ENCODE assay signal across 13 cellular contexts in genomic region chr6:2909718-2910117, GRCh38. TPM values are rescaled to one million over a fixed set of nuclear protein-coding genes. Genes with fewer than 3 reads are reported as not detected.
DNase-seq lines count a peak whose midpoint lies in the region; ATAC-seq, FAIRE-seq and TF ChIP-seq lines count a peak whose summit lies in the region.
"Had no signal": no experiment of that assay in that cellular context is flagged by ENCODE, and none has a peak within 500 bp of the region (broad histone marks: within the 10 kb centered on the region; RNA-seq: fewer than 3 reads in every experiment).

No MANE protein-coding gene starts in this region.

- no peak overlapping the region for H4K8ac ChIP-seq in H1 (ENCODE audit: extremely low read depth, insufficient read depth, low read length)

- peak overlapping the region; percentile 97 for H2AK5ac ChIP-seq in H1 (ENCODE audit: low read depth, low read length)

- H2BK120ac ChIP-seq in H1 (replicated peaks; ENCODE audit: low read depth, low read length): peak overlapping the region; percentile 19

- no peak overlapping the region for H3K4me2 ChIP-seq in H1 (ENCODE audit: insufficient read depth in 1 of 2, low read depth in 2 of 2, low read length in 2 of 2)
- H3K4me2 ChIP-seq: A549 had no signal

- H3K27ac ChIP-seq in H1 (ENCODE audit: low read depth, low read length): no peak overlapping the region
- H3K27ac ChIP-seq in upper lobe of left lung: no peak overlapping the region
- H3K27ac ChIP-seq: gastroesophageal sphincter, uterus had no signal

- TF ChIP-seq CTCF in H1 (IDR thresholded peaks at IDR 0.05; ENCODE audit: control extremely low read depth in 1 of 3, insufficient read depth in 1 of 3, low read depth in 1 of 3, low read length in 3 of 3) (no peak), upper lobe of left lung (IDR thresholded peaks at IDR 0.05) (no peak)

- H3K4me1 Mint-ChIP-seq in T-helper 2 cell treated with Interferon-gamma antibody and Interleukin-4, amounts not matched to agents 5 μg/mL and 100 μg/mL, for 36 hours (ENCODE audit: low read depth): peaks cover 31% of the 10 kb centered on the region

- peak overlapping the region; percentile 95; the same call in 1 of the 2 replicates for H2BK20ac ChIP-seq in H1 (ENCODE audit: low read length)

- peak overlapping the region; percentile 50; the same call in 1 of the 2 replicates for H2BK15ac ChIP-seq in H1 (ENCODE audit: low read length)

- no peaks in the 10 kb centered on the region for H3K79me2 ChIP-seq in H1 (ENCODE audit: control insufficient read depth in 1 of 2, insufficient read depth in 2 of 2, low read length in 2 of 2)

- H3K4me3 ChIP-seq in H1 (ENCODE audit: extremely low read depth in 1 of 4, insufficient read depth in 2 of 4, low read depth in 3 of 4, low read length in 4 of 4): no peak overlapping the region
- H3K4me3 ChIP-seq in upper lobe of left lung: no peak overlapping the region
- H3K4me3 ChIP-seq: A549, gastroesophageal sphincter, uterus had no signal

- H3K36me3 Mint-ChIP-seq in T-helper 2 cell treated with Interferon-gamma antibody and Interleukin-4, amounts not matched to agents 5 μg/mL and 100 μg/mL, for 36 hours (ENCODE audit: low read depth): no peaks in the 10 kb centered on the region

- no peak for FAIRE-seq in H1 (lab: Jason Lieb, UNC)
- FAIRE-seq: A549 had no signal

- no peaks in the 10 kb centered on the region; the same call in 1 of the 2 replicates for H3K23me2 ChIP-seq in H1 (ENCODE audit: low read depth, low read length)

- no peak for TF ChIP-seq EP300 in H1 (IDR thresholded peaks at IDR 0.05; ENCODE audit: borderline replicate concordance in 1 of 2, low read depth in 2 of 2, low read length in 2 of 2)
- no peak for TF ChIP-seq EP300 in upper lobe of left lung (IDR thresholded peaks at IDR 0.05)

- no peak overlapping the region for H3K4me3 Mint-ChIP-seq in T-helper 2 cell treated with Interferon-gamma antibody and Interleukin-4, amounts not matched to agents 5 μg/mL and 100 μg/mL, for 36 hours
- H3K4me3 Mint-ChIP-seq: nephron had no signal

- no peak for TF ChIP-seq RAD21 in H1 (IDR thresholded peaks at IDR 0.05 in 1 of 2, conservative IDR thresholded peaks at IDR 0.05 in 1 of 2; ENCODE audit: low read depth in 2 of 2, low read length in 2 of 2)

- no peak for ATAC-seq in upper lobe of left lung (ENCODE audit: low FRiP score in 2 of 2)
- ATAC-seq in HG03469 (IDR thresholded peaks at IDR 0.05; ENCODE audit: unreplicated experiment): no peak
- ATAC-seq: A549, gastroesophageal sphincter had no signal

- H2BK12ac ChIP-seq in H1 (ENCODE audit: low read depth, low read length): peak overlapping the region; percentile 69

- POLR2A ChIA-PET in H1 (lab: Charles Lee; ENCODE audit: partially characterized antibody): no interaction called here

- H3K27ac Mint-ChIP-seq in T-helper 2 cell treated with Interferon-gamma antibody and Interleukin-4, amounts not matched to agents 5 μg/mL and 100 μg/mL, for 36 hours: no peak overlapping the region
- H3K27ac Mint-ChIP-seq: nephron had no signal

- H4K5ac ChIP-seq in H1 (ENCODE audit: insufficient read length, low read depth, low read length): no peak overlapping the region

- H3K9ac ChIP-seq in H1 (replicated peaks in 1 of 4; ENCODE audit: extremely low read depth in 1 of 4, low read depth in 3 of 4, low read length in 3 of 4): no peak overlapping the region

- TF ChIP-seq POLR2A in H1 (IDR thresholded peaks at IDR 0.05; ENCODE audit: control extremely low read depth in 1 of 2, low read depth in 2 of 2, low read length in 2 of 2) (no peak), upper lobe of left lung (IDR thresholded peaks at IDR 0.05) (no peak)

- 81% methylated on average over 4 of the region's 4 CpGs; no CpG with 5 or more reads in 1 of the 2 experiments for WGBS in H1 (ENCODE audit: extremely low coverage in 1 of 2, insufficient coverage in 1 of 2, insufficient read length in 1 of 2, insufficient replicate concordance in 2 of 2, low coverage in 1 of 2, low lambda C conversion rate in 2 of 2, missing lambda C conversion rate in 1 of 2), 2 experiments
- WGBS in upper lobe of left lung, 2 donors: 84 to 86% methylated on average over 4 of the region's 4 CpGs

- H3K79me1 ChIP-seq in H1 (ENCODE audit: low read depth, low read length): no peaks in the 10 kb centered on the region

- peak overlapping the region; percentile 84; the same call in 1 of the 2 replicates for H2BK5ac ChIP-seq in H1 (ENCODE audit: low read depth, low read length)

- H3K27me3 ChIP-seq in H1 (replicated peaks in 1 of 4; ENCODE audit: control insufficient read depth in 3 of 4, extremely low read depth in 1 of 4, insufficient read depth in 3 of 4, low read length in 3 of 4) (no peaks in the 10 kb centered on the region), upper lobe of left lung (no peaks in the 10 kb centered on the region)
- H3K27me3 ChIP-seq: gastroesophageal sphincter, uterus had no signal

- H3K36me3 ChIP-seq in H1 (ENCODE audit: control insufficient read depth in 2 of 4, insufficient read depth in 4 of 4, low read length in 3 of 4): no peaks in the 10 kb centered on the region
- H3K36me3 ChIP-seq in upper lobe of left lung: no peaks in the 10 kb centered on the region
- H3K36me3 ChIP-seq: gastroesophageal sphincter, uterus had no signal

- H3K18ac ChIP-seq in H1 (ENCODE audit: extremely low read depth, low read length): peak overlapping the region; percentile 54; the same call in 1 of the 2 replicates

- peak; percentile 5 for DNase-seq in T-helper 2 cell treated with Interferon-gamma antibody and Interleukin-4, amounts not matched to agents 5 μg/mL and 100 μg/mL, for 36 hours (ENCODE audit: low spot score)
- DNase-seq in T-helper 2 cell: no peak
- DNase-seq in NCI-H82 treated with DMSO at 0.1 percent for 48 hours (lab: John Stamatoyannopoulos, UW; ENCODE audit: unreplicated experiment): peak; percentile 22
- no peak for DNase-seq in H1 (ENCODE audit: low read depth in 1 of 2, low spot score in 2 of 2)
- DNase-seq in renal cortical epithelial cell (ENCODE audit: low read depth): peak; percentile 47
- DNase-seq in upper lobe of left lung: no peak
- DNase-seq in activated CD4-positive, CD25-positive, alpha-beta regulatory T cell treated with anti-CD3 and anti-CD28 coated beads, Interleukin-2, amount 50 U/mL, for 72 hours: no peak
- DNase-seq: kidney glomerular epithelial cell, uterus had no signal

- no peak overlapping the region; the same call in 1 of the 2 replicates for H2AFZ ChIP-seq in H1 (ENCODE audit: low read length)

- no peak overlapping the region for H3K4ac ChIP-seq in H1 (replicated peaks; ENCODE audit: insufficient read length, low read depth, low read length)

- no peak overlapping the region for H3K14ac ChIP-seq in H1 (ENCODE audit: insufficient read length)

- H3K23ac ChIP-seq in H1 (ENCODE audit: insufficient read length): no peak overlapping the region

- H4K91ac ChIP-seq in H1 (replicated peaks; ENCODE audit: insufficient read length, low read length): peak overlapping the region; percentile 88

- no peaks in the 10 kb centered on the region for H3K27me3 Mint-ChIP-seq in T-helper 2 cell treated with Interferon-gamma antibody and Interleukin-4, amounts not matched to agents 5 μg/mL and 100 μg/mL, for 36 hours (ENCODE audit: low read depth)

- H3K56ac ChIP-seq in H1 (replicated peaks; ENCODE audit: insufficient read length, low read depth, low read length): no peak overlapping the region

- H3K9me3 ChIP-seq in H1 (ENCODE audit: insufficient read depth in 2 of 2, low read depth in 1 of 2, low read length in 1 of 2): no peaks in the 10 kb centered on the region
- H3K9me3 ChIP-seq in upper lobe of left lung: no peaks in the 10 kb centered on the region
- H3K9me3 ChIP-seq: A549, gastroesophageal sphincter, uterus had no signal

- H4K20me1 ChIP-seq in H1 (replicated peaks in 1 of 2; ENCODE audit: control insufficient read depth in 1 of 2, insufficient read depth in 2 of 2, low read length in 2 of 2): no peaks in the 10 kb centered on the region

- CTCF ChIA-PET in H1 (lab: Charles Lee; ENCODE audit: partially characterized antibody): interaction anchor here (0.6 to 1.4 kb wide), 4 partner anchors 10 to 64 kb away, joined by 3 to 6 read pairs (median 3); no protein-coding TSS in a partner anchor

- no peaks in the 10 kb centered on the region for H3K9me3 Mint-ChIP-seq in T-helper 2 cell treated with Interferon-gamma antibody and Interleukin-4, amounts not matched to agents 5 μg/mL and 100 μg/mL, for 36 hours
- H3K9me3 Mint-ChIP-seq: nephron had no signal

- H3K4me1 ChIP-seq in H1 (replicated peaks in 1 of 4; ENCODE audit: control insufficient read depth in 3 of 4, insufficient read depth in 4 of 4, low read length in 3 of 4) (peaks cover 0 to 19% (median 15%) of the 10 kb centered on the region in 4 experiments; a peak in 5 of 7 replicates), upper lobe of left lung (peaks cover 0 to 7% (median 0%) of the 10 kb centered on the region in 4 donors)
- H3K4me1 ChIP-seq: gastroesophageal sphincter, uterus had no signal

TF ChIP-seq in H1, 55 proteins besides CTCF, POLR2A, EP300 and RAD21:
- TF ChIP-seq, protein P1, sequence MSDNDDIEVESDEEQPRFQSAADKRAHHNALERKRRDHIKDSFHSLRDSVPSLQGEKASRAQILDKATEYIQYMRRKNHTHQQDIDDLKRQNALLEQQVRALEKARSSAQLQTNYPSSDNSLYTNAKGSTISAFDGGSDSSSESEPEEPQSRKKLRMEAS (IDR thresholded peaks at IDR 0.05): no peak
- TF ChIP-seq MAFK (IDR thresholded peaks at IDR 0.05; ENCODE audit: low read depth, low read length) (no peak), SUZ12 (IDR thresholded peaks at IDR 0.05; ENCODE audit: low read length) (no peak), RNF2 (IDR thresholded peaks at IDR 0.05; ENCODE audit: borderline replicate concordance, low read depth, low read length, missing control alignments, poor library complexity, severe bottlenecking) (no peak), TAF7 (optimal IDR thresholded peaks at IDR 0.05; ENCODE audit: borderline replicate concordance, low read depth, low read length) (no peak), HDAC6 (IDR thresholded peaks at IDR 0.05; ENCODE audit: low read depth, low read length) (no peak), RFX5 (IDR thresholded peaks at IDR 0.05; ENCODE audit: borderline replicate concordance, low read depth, low read length) (no peak)

RNA-seq across cellular contexts. Expression of gene SERPINB9, which starts 6.6 kb away (rescaled TPM):
- total RNA-seq in H1 (2021; fragmentation: NEBNext Ultra II Directional; extraction: Animal tissue kit (Norgen Biotek cat#: 25700)): 63.5 and 66.8 TPM in 2 replicates
- 53.5 and 93.8 TPM in 2 replicates for polyA plus RNA-seq in H1 (2011; rRNA removed)
- 58.9 TPM for polyA plus RNA-seq in H1 (2011; cell fraction: cytosol; rRNA removed)
- polyA plus RNA-seq in H1 (2011; cell fraction: nucleus; rRNA removed): 23.5 TPM
- 56.9 to 68.1 TPM (median 58.4 TPM) in 4 replicates for polyA plus RNA-seq in H1 (2012, experiment 1 of 2)
- polyA plus RNA-seq in H1 (2012, experiment 2 of 2): 26.8 TPM
- polyA plus RNA-seq in H1 (2013, experiment 1 of 2): 31.2 TPM
- 29.8 TPM for polyA plus RNA-seq in H1 (2013, experiment 2 of 2)
- 100 and 149 TPM in 2 replicates for polyA minus RNA-seq in H1 (2011; rRNA and poly(A)+ RNA removed)
- 53.1 TPM for polyA minus RNA-seq in H1 (2011; cell fraction: cytosol; rRNA and poly(A)+ RNA removed)
- polyA minus RNA-seq in H1 (2011; cell fraction: nucleus; rRNA and poly(A)+ RNA removed): 25.0 TPM
- total RNA-seq in renal cortical epithelial cell (6.0 and 12.2 TPM in 2 replicates), upper lobe of left lung (10 to 100 TPM in 2 of 6 donors, 1 to 10 TPM in 4; 7.7 to 14.0 (median 9.3) TPM)

Comparison
In these comparisons a context has a peak if more than half of its experiments do, and no peak if none do; other contexts are left out.
1. DNase-seq: peak in T-helper 2 cell treated with Interferon-gamma antibody and Interleukin-4, amounts not matched to agents 5 μg/mL and 100 μg/mL, for 36 hours (single experiment), NCI-H82 treated with DMSO at 0.1 percent for 48 hours (single experiment) and renal cortical epithelial cell (single experiment); none in T-helper 2 cell (0 of 5), H1 (0 of 2), upper lobe of left lung (0 of 2) and activated CD4-positive, CD25-positive, alpha-beta regulatory T cell treated with anti-CD3 and anti-CD28 coated beads, Interleukin-2, amount 50 U/mL, for 72 hours (single experiment).